Comparison of ENCODE assay signal across 18 cellular contexts in the genomic region with DNA sequence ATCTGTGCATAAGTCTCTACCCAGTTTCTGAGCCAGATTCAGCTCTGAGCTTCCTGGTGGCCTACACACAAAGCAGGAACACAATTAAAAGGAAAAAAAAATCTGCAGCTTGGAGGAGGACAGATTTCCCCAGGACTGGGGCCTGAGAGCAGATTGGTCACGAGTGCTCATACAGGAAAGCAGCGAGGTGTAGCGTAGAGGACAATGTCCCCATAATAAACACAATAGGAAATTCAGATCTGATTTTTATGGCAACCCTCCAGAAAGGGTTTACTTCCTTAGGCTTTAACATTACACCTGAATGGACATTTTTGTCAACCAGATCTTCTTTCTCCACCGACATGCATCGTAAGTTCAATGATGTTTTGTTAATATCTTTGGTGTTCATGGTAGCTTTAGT. TPM values are rescaled to one million over a fixed set of nuclear protein-coding genes. Genes with fewer than 3 reads are reported as not detected.
DNase-seq lines count a peak whose midpoint lies in the region; ATAC-seq and TF ChIP-seq lines count a peak whose summit lies in the region.
"Had no signal": no experiment of that assay in that cellular context is flagged by ENCODE, and none has a peak within 500 bp of the region (broad histone marks: within the 10 kb centered on the region; RNA-seq: fewer than 3 reads in every experiment).

No MANE protein-coding gene starts in this region.

- intact Hi-C loops in activated CD8-positive, alpha-beta T cell treated with anti-CD3 and anti-CD28 coated beads for 36 hours (cut with micrococcal nuclease) = no loop called here

- H3K4me3 ChIP-seq in coronary artery = no peak overlapping the region

- H3K27me3 Mint-ChIP-seq in osteocyte (ENCODE audit: unreplicated experiment) = peaks cover 66% of the 10 kb centered on the region
- peaks cover 9% of the 10 kb centered on the region for H3K27me3 Mint-ChIP-seq in activated CD8-positive, alpha-beta T cell treated with anti-CD3 and anti-CD28 coated beads for 36 hours

- no peak for ATAC-seq in GM21723 (IDR thresholded peaks at IDR 0.05; ENCODE audit: unreplicated experiment)
- ATAC-seq in activated CD8-positive, alpha-beta T cell treated with anti-CD3 and anti-CD28 coated beads for 36 hours = no peak

- CTCF ChIA-PET in activated CD8-positive, alpha-beta T cell treated with anti-CD3 and anti-CD28 coated beads for 36 hours (lab: Charles Lee) = no interaction called here

- DNase-seq in DMS79 treated with DMSO at 0.1 percent for 48 hours (lab: John Stamatoyannopoulos, UW) (peak; percentile 6), DMS79 (lab: John Stamatoyannopoulos, UW) (no peak), D341Med (ENCODE audit: low spot score) (peak; percentile 9), coronary artery (ENCODE audit: low spot score) (peak; percentile 8), osteocyte (ENCODE audit: extremely low spot score, unreplicated experiment) (peak; percentile 23), NCI-H1048 (lab: John Stamatoyannopoulos, UW) (no peak)
- no peak for DNase-seq in activated CD8-positive, alpha-beta T cell treated with anti-CD3 and anti-CD28 coated beads for 36 hours
- DNase-seq: DMS 273 treated with DMSO at 0.1 percent for 48 hours, EL, KG1, NCI-H1092, NCI-H1930, NCI-H345, NCI-H526 treated with DMSO at 0.1 percent for 48 hours, RPMI8226 had no signal

- H3K9me3 Mint-ChIP-seq in osteocyte (ENCODE audit: unreplicated experiment) = no peaks in the 10 kb centered on the region
- no peaks in the 10 kb centered on the region for H3K9me3 Mint-ChIP-seq in activated CD8-positive, alpha-beta T cell treated with anti-CD3 and anti-CD28 coated beads for 36 hours

- no peak overlapping the region for H3K27ac ChIP-seq in coronary artery
- H3K27ac ChIP-seq: 22Rv1 had no signal

- H3K36me3 Mint-ChIP-seq in osteocyte (ENCODE audit: unreplicated experiment) = no peaks in the 10 kb centered on the region
- H3K36me3 Mint-ChIP-seq in activated CD8-positive, alpha-beta T cell treated with anti-CD3 and anti-CD28 coated beads for 36 hours (ENCODE audit: low read depth) = no peaks in the 10 kb centered on the region

- no peaks in the 10 kb centered on the region for H3K4me1 Mint-ChIP-seq in osteocyte (ENCODE audit: unreplicated experiment)
- peaks cover 13% of the 10 kb centered on the region for H3K4me1 Mint-ChIP-seq in activated CD8-positive, alpha-beta T cell treated with anti-CD3 and anti-CD28 coated beads for 36 hours (ENCODE audit: low read depth)

- H3K4me3 Mint-ChIP-seq in osteocyte (ENCODE audit: unreplicated experiment) = no peak overlapping the region
- no peak overlapping the region for H3K4me3 Mint-ChIP-seq in activated CD8-positive, alpha-beta T cell treated with anti-CD3 and anti-CD28 coated beads for 36 hours

- POLR2A ChIA-PET in activated CD8-positive, alpha-beta T cell treated with anti-CD3 and anti-CD28 coated beads for 36 hours (lab: Charles Lee) = no interaction called here

- no peak overlapping the region for H3K27ac Mint-ChIP-seq in osteocyte (ENCODE audit: unreplicated experiment)
- no peak overlapping the region for H3K27ac Mint-ChIP-seq in activated CD8-positive, alpha-beta T cell treated with anti-CD3 and anti-CD28 coated beads for 36 hours

- TF ChIP-seq CTCF in coronary artery (IDR thresholded peaks at IDR 0.05) (no peak), osteocyte (IDR thresholded peaks at IDR 0.05) (no peak)
- no peak for TF ChIP-seq CTCF in activated CD8-positive, alpha-beta T cell treated with anti-CD3 and anti-CD28 coated beads for 36 hours (IDR thresholded peaks at IDR 0.05)

RNA-seq across cellular contexts. Expression of gene SLC6A20, which starts 23.3 kb away (rescaled TPM):
- not detected in 2 replicates for total RNA-seq in osteocyte
- not detected for total RNA-seq in activated CD8-positive, alpha-beta T cell treated with anti-CD3 and anti-CD28 coated beads for 36 hours
- total RNA-seq: OCI-LY7 had no signal

Comparison
In these comparisons a context has a peak if more than half of its experiments do, and no peak if none do; other contexts are left out.
1. DNase-seq: peak in DMS79 treated with DMSO at 0.1 percent for 48 hours (single experiment), D341Med (single experiment), coronary artery (single experiment) and osteocyte (single experiment); none in DMS79 (single experiment), NCI-H1048 (single experiment) and activated CD8-positive, alpha-beta T cell treated with anti-CD3 and anti-CD28 coated beads for 36 hours (single experiment).